ENCODE assay signal across 8 cellular contexts in genomic region chr1:108561731-108562326, GRCh38. TPM values are rescaled to one million over a fixed set of nuclear protein-coding genes. Genes with fewer than 3 reads are reported as not detected.
DNase-seq lines count a peak whose midpoint lies in the region; TF ChIP-seq lines count a peak whose summit lies in the region.

No MANE protein-coding gene starts in this region.

- H3K36me3 Mint-ChIP-seq in H9 (ENCODE audit: insufficient read depth in 1 of 3, low read depth in 3 of 3) = no peaks in the 10 kb centered on the region; a peak in 1 of 7 replicates
- peaks cover 2% of the 10 kb centered on the region for H3K36me3 Mint-ChIP-seq in activated naive CD8-positive, alpha-beta T cell

- no peaks in the 10 kb centered on the region for H4K20me1 ChIP-seq in H9 (ENCODE audit: control insufficient read depth, insufficient read depth, insufficient read length)

- no peak overlapping the region for H3K27ac ChIP-seq in H9 (ENCODE audit: insufficient read length, low read depth, low read length)
- no peak overlapping the region for H3K27ac ChIP-seq in iPS-20b (ENCODE audit: low read length)

- H2AFZ ChIP-seq in H9 (ENCODE audit: low read length) = no peak overlapping the region

- H3K4me1 ChIP-seq in H9 (ENCODE audit: insufficient read depth, low read length) (peaks cover 5% of the 10 kb centered on the region; the same call in 1 of the 2 replicates), iPS-20b (ENCODE audit: insufficient read depth, low read length) (peaks cover 20% of the 10 kb centered on the region; the same call in 1 of the 2 replicates)

- H2BK15ac ChIP-seq in H9 (ENCODE audit: low read depth, low read length) = no peak overlapping the region

- H3K79me1 ChIP-seq in H9 (ENCODE audit: insufficient read depth, low read depth, low read length, poor library complexity, severe bottlenecking) = no peaks in the 10 kb centered on the region

- H3K79me2 ChIP-seq in H9 (ENCODE audit: insufficient read depth, low read length) = peaks cover 6% of the 10 kb centered on the region; the same call in 1 of the 2 replicates

- no peak overlapping the region for H3K27ac Mint-ChIP-seq in H9
- peak overlapping the region; percentile 42 for H3K27ac Mint-ChIP-seq in activated naive CD8-positive, alpha-beta T cell

- H3K4me2 ChIP-seq in H9 (ENCODE audit: insufficient read depth, insufficient read length, low read length) = no peak overlapping the region

- no peaks in the 10 kb centered on the region for H3K36me3 ChIP-seq in iPS-20b (ENCODE audit: insufficient read depth, low read depth, low read length)

- H3K27me3 ChIP-seq in H9 (ENCODE audit: insufficient read depth, low read length) (no peaks in the 10 kb centered on the region), iPS-20b (ENCODE audit: insufficient read depth, low read length) (no peaks in the 10 kb centered on the region)

- H3K27me3 Mint-ChIP-seq in H9 (ENCODE audit: low read depth) = no peaks in the 10 kb centered on the region
- H3K27me3 Mint-ChIP-seq in activated naive CD8-positive, alpha-beta T cell = no peaks in the 10 kb centered on the region

- DNase-seq in H9 (peak; percentile 87), M059J (ENCODE audit: low read depth) (peak; percentile 44), T follicular helper cell (ENCODE audit: low read depth) (peak; percentile 75), AG08395 (ENCODE audit: low spot score) (no peak)
- DNase-seq in stimulated activated CD4-positive, alpha-beta T cell treated with anti-CD3 and anti-CD28 coated beads, Interleukin-2, amount 100 ng/mL, for 4 hours (ENCODE audit: low read depth) = peak; percentile 69

- H3K9me3 Mint-ChIP-seq in H9 = no peaks in the 10 kb centered on the region
- no peaks in the 10 kb centered on the region for H3K9me3 Mint-ChIP-seq in activated naive CD8-positive, alpha-beta T cell (ENCODE audit: low read depth)

- no peak overlapping the region for H3K56ac ChIP-seq in H9 (ENCODE audit: insufficient read length, low read depth, low read length)

- TF ChIP-seq CTCF in GM12872 (IDR thresholded peaks at IDR 0.05; ENCODE audit: insufficient read depth, low read depth, low read length) = peak; percentile 90
- peak; percentile 90 for TF ChIP-seq CTCF in H9 (conservative IDR thresholded peaks at IDR 0.05)

- H3K4me3 ChIP-seq in iPS-20b (ENCODE audit: low read length) = peak overlapping the region; percentile 85

- no peak overlapping the region for H4K91ac ChIP-seq in H9 (ENCODE audit: insufficient read length, low read depth, low read length)

- H2BK20ac ChIP-seq in H9 (ENCODE audit: low read depth, low read length, poor library complexity, severe bottlenecking) = no peak overlapping the region

- no peak overlapping the region for H2BK12ac ChIP-seq in H9 (ENCODE audit: insufficient read length, low read depth, low read length)

- no peak overlapping the region for H3K23ac ChIP-seq in H9 (ENCODE audit: insufficient read length, low read depth, low read length)

- H3K4me3 Mint-ChIP-seq in H9 = peak overlapping the region in 1 of 2 experiments; percentile 19; a peak in 2 of 5 replicates
- peak overlapping the region; percentile 91 for H3K4me3 Mint-ChIP-seq in activated naive CD8-positive, alpha-beta T cell

- H3K14ac ChIP-seq in H9 (ENCODE audit: insufficient read depth, low read length) = no peak overlapping the region

- H2AK5ac ChIP-seq in H9 (ENCODE audit: insufficient read length, low read length) = no peak overlapping the region

- H2BK120ac ChIP-seq in H9 (ENCODE audit: low read depth, low read length, poor library complexity, severe bottlenecking) = no peak overlapping the region

- no peak overlapping the region for H4K8ac ChIP-seq in H9 (replicated peaks; ENCODE audit: insufficient read length, low read depth, low read length)

- no CpG with 5 or more reads among the region's 11 CpGs for WGBS in H9 (ENCODE audit: extremely low coverage, insufficient read length, low lambda C conversion rate)

- H3T11ph ChIP-seq in H9 (ENCODE audit: low read length) = no peak overlapping the region

- H4K5ac ChIP-seq in H9 (ENCODE audit: insufficient read length, low read depth, low read length) = no peak overlapping the region

- H3K18ac ChIP-seq in H9 (ENCODE audit: insufficient read length, low read depth, low read length) = no peak overlapping the region

- H2BK5ac ChIP-seq in H9 (ENCODE audit: insufficient read length, low read length) = no peak overlapping the region

- H3K4me1 Mint-ChIP-seq in H9 = peaks cover 25 to 29% of the 10 kb centered on the region in 2 experiments
- H3K4me1 Mint-ChIP-seq in activated naive CD8-positive, alpha-beta T cell (ENCODE audit: low read depth) = peaks cover 37% of the 10 kb centered on the region

- H3K23me2 ChIP-seq in H9 (ENCODE audit: insufficient read length, low read depth, low read length, poor library complexity, severe bottlenecking) = peaks cover 6% of the 10 kb centered on the region

- H3K9ac ChIP-seq in H9 (ENCODE audit: extremely low read depth, insufficient read length, low read length) (no peak overlapping the region), iPS-20b (ENCODE audit: low read depth, low read length) (no peak overlapping the region)

- no peak overlapping the region for H3K4ac ChIP-seq in H9 (ENCODE audit: low read depth, low read length)

- H3K9me3 ChIP-seq in H9 (ENCODE audit: control insufficient read depth, low read depth, low read length) (no peaks in the 10 kb centered on the region), iPS-20b (ENCODE audit: insufficient read depth, low read depth, low read length) (no peaks in the 10 kb centered on the region)

RNA-seq across cellular contexts. Expression of gene EEIG2, which starts 1.9 kb away (rescaled TPM):
- total RNA-seq in H9 (2021) = 16.9 and 17.0 TPM in 2 replicates
- 12.6 and 15.4 TPM in 2 replicates for total RNA-seq in M059J (2014; rRNA removed; shearing (Covaris generic))
